Comparison of ENCODE assay signal across 8 cellular contexts in the genomic region with DNA sequence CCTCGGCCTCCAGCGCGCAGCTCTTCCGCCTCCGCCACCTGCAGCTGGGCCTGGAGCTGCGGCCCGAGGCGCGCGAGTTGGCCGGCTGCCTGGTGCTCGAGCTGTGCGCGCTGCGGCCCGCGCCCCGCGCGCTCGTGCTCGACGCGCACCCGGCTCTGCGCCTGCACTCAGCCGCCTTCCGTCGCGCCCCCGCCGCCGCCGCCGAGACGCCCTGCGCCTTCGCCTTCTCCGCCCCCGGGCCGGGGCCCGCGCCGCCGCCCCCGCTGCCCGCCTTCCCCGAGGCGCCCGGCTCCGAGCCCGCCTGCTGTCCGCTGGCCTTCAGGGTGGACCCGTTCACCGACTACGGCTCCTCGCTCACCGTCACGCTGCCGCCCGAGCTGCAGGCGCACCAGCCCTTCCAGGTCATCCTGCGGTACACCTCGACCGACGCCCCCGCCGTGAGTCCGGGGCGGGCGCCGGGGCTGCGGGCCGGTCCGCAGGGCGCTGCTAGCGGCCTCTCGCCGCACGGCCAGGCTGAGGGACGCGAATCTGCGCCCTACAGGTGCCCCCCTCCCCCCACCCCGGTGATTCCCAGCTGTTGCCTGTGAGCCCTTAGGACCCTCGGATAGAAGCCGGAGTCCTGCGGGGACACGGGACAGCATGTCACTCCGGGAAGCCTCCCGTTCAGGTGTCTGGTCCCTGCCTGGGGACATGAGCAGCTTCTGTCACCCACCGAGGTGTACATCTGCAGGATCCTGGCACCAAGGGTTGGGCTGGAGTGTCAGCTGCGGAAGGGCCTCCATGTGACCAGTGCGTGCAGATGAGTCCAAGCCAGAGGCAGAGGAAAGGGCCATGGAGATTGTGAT. TPM values are rescaled to one million over a fixed set of nuclear protein-coding genes. Genes with fewer than 3 reads are reported as not detected.
DNase-seq lines count a peak whose midpoint lies in the region; ATAC-seq, FAIRE-seq and TF ChIP-seq lines count a peak whose summit lies in the region.

No MANE protein-coding gene starts in this region.

- peak overlapping the region; percentile 96 to 98 for H3K27ac ChIP-seq in A549

- 6% methylated on average over 13 of the region's 93 CpGs for WGBS in A549 (ENCODE audit: missing lambda C conversion rate)

- DNase-seq in A549 (ENCODE audit: low read depth in 1 of 2, low spot score in 1 of 2) (peak in 1 of 2 experiments; percentile 48), GM12891 (ENCODE audit: insufficient read length, low spot score) (peak; percentile 68), OCI-M1 (lab: John Stamatoyannopoulos, UW) (peak; percentile 54), cardiac septum (ENCODE audit: low spot score) (peak; percentile 80), omental fat pad (ENCODE audit: low spot score) (peak; percentile 23)
- DNase-seq in activated naive CD8-positive, alpha-beta T cell treated with anti-CD3 and anti-CD28 coated beads, Interleukin-2, amount 10 ng/mL, durations not matched to agents 7 days and 5 days: peak; percentile 78

- no peaks in the 10 kb centered on the region for H3K9me3 ChIP-seq in A549

- H3K9me3 Mint-ChIP-seq in activated naive CD8-positive, alpha-beta T cell treated with anti-CD3 and anti-CD28 coated beads, Interleukin-2, amount 10 ng/mL, durations not matched to agents 7 days and 5 days: no peaks in the 10 kb centered on the region

- POLR2A ChIA-PET in A549 (lab: Yijun Ruan, JAX): interaction anchor here (0.7 to 2.1 kb wide), 3 partner anchors 11 to 316 kb away, joined by 7 to 12 read pairs (median 9); partner anchors contain the start of gene CAPN10
- POLR2A ChIA-PET in activated naive CD8-positive, alpha-beta T cell treated with anti-CD3 and anti-CD28 coated beads, Interleukin-2, amount 10 ng/mL, durations not matched to agents 7 days and 5 days (lab: Charles Lee): interaction anchor here (0.6 to 7.5 kb wide), 8 partner anchors 8 to 656 kb away, joined by 3 to 178 read pairs (median 5); partner anchors contain the start of genes CAPN10, DUSP28 and GPR35

- H3K4me3 ChIP-seq in A549: peak overlapping the region; percentile 76

- H3K27ac Mint-ChIP-seq in activated naive CD8-positive, alpha-beta T cell treated with anti-CD3 and anti-CD28 coated beads, Interleukin-2, amount 10 ng/mL, durations not matched to agents 7 days and 5 days: peak overlapping the region; percentile 81

- H3K4me3 Mint-ChIP-seq in activated naive CD8-positive, alpha-beta T cell treated with anti-CD3 and anti-CD28 coated beads, Interleukin-2, amount 10 ng/mL, durations not matched to agents 7 days and 5 days: peak overlapping the region; percentile 92

- TF ChIP-seq RAD21 in A549 (conservative IDR thresholded peaks at IDR 0.05 in 1 of 2, IDR thresholded peaks at IDR 0.05 in 1 of 2): no peak

- FAIRE-seq in A549 (lab: Jason Lieb, UNC): no peak
- peak; percentile 90 for FAIRE-seq in GM12891 (lab: Jason Lieb, UNC)

- CTCF ChIA-PET in A549 (lab: Yijun Ruan, JAX): interaction anchor here (0.6 to 1.5 kb wide), 7 partner anchors 9 to 1409 kb away, joined by 3 to 14 read pairs (median 4); partner anchors contain the start of gene CAPN10

- H3K4me2 ChIP-seq in A549: peak overlapping the region; percentile 91

- intact Hi-C loops in cardiac septum (cut with DNase I): loop anchor here (10.0 kb wide), 1 partner anchor 334 kb away; no protein-coding TSS in a partner anchor

- H3K4me1 Mint-ChIP-seq in activated naive CD8-positive, alpha-beta T cell treated with anti-CD3 and anti-CD28 coated beads, Interleukin-2, amount 10 ng/mL, durations not matched to agents 7 days and 5 days: peaks cover 38% of the 10 kb centered on the region

- H3K27me3 Mint-ChIP-seq in activated naive CD8-positive, alpha-beta T cell treated with anti-CD3 and anti-CD28 coated beads, Interleukin-2, amount 10 ng/mL, durations not matched to agents 7 days and 5 days: no peaks in the 10 kb centered on the region

- H3K4me1 ChIP-seq in A549: peaks cover 42% of the 10 kb centered on the region

- ATAC-seq in A549: peak in 1 of 2 experiments; percentile 5; a peak in 2 of 6 replicates
- ATAC-seq in HG03103 (IDR thresholded peaks at IDR 0.05; ENCODE audit: low read depth, unreplicated experiment): peak; percentile 20
- peak; percentile 1 for ATAC-seq in activated naive CD8-positive, alpha-beta T cell treated with anti-CD3 and anti-CD28 coated beads, Interleukin-2, amount 10 ng/mL, durations not matched to agents 7 days and 5 days (ENCODE audit: low read depth)
- ATAC-seq in omental fat pad (ENCODE audit: low FRiP score): peak; percentile 28
- ATAC-seq in HG02870 (IDR thresholded peaks at IDR 0.05; ENCODE audit: unreplicated experiment): no peak

- TF ChIP-seq POLR2A in A549 (IDR thresholded peaks at IDR 0.05; ENCODE audit: low read length): peak; percentile 47
- no peak for TF ChIP-seq POLR2A in GM12891 (IDR thresholded peaks at IDR 0.05; ENCODE audit: low read depth, low read length)

- peaks cover 11% of the 10 kb centered on the region for H3K36me3 Mint-ChIP-seq in activated naive CD8-positive, alpha-beta T cell treated with anti-CD3 and anti-CD28 coated beads, Interleukin-2, amount 10 ng/mL, durations not matched to agents 7 days and 5 days

- TF ChIP-seq EP300 in A549 (IDR thresholded peaks at IDR 0.05): no peak

- TF ChIP-seq CTCF in A549 (IDR thresholded peaks at IDR 0.05): no peak
- TF ChIP-seq CTCF in omental fat pad (IDR thresholded peaks at IDR 0.05): no peak

TF ChIP-seq in A549, 52 proteins besides CTCF, POLR2A, EP300 and RAD21 (continues in another document):
- TF ChIP-seq, protein P1, sequence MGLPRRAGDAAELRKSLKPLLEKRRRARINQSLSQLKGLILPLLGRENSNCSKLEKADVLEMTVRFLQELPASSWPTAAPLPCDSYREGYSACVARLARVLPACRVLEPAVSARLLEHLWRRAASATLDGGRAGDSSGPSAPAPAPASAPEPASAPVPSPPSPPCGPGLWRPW (IDR thresholded peaks at IDR 0.05): no peak

TF ChIP-seq in GM12891, 5 proteins besides CTCF, POLR2A, EP300 and RAD21 (continues in another document):
- TF ChIP-seq PAX5 (IDR thresholded peaks at IDR 0.05; ENCODE audit: insufficient read depth, low read length, severe bottlenecking) (no peak), TAF1 (IDR thresholded peaks at IDR 0.05; ENCODE audit: low read depth, low read length) (no peak), SPI1 (IDR thresholded peaks at IDR 0.05; ENCODE audit: low read depth, low read length) (no peak)

RNA-seq across cellular contexts. Expression of gene RNPEPL1, which starts 0.6 kb away (rescaled TPM):
- polyA plus RNA-seq in A549 (2011; rRNA removed) (9.2 and 20.0 TPM in 2 replicates), A549 (2017; fragmentation: RNase III; extraction: RNeasy Plus Mini Kit Qiagen cat#74134 plus additional on column Dnase treatment) (23.7 to 26.4 TPM (median 26.3 TPM) in 3 replicates)
- polyA plus RNA-seq in A549 (2012; cell fraction: cytosol; rRNA removed): 20.3 and 33.9 TPM in 2 replicates
- polyA plus RNA-seq in A549 (2012; cell fraction: nucleus; rRNA removed): 87.4 and 124 TPM in 2 replicates
- 24.9 and 34.2 TPM in 2 replicates for polyA minus RNA-seq in A549 (2011; rRNA and poly(A)+ RNA removed)
- 26.9 TPM for polyA plus RNA-seq in GM12891 (2012; ENCODE audit: low read depth, missing spikeins)
- 100 to 1,000 TPM; 124 TPM for total RNA-seq in activated naive CD8-positive, alpha-beta T cell treated with anti-CD3 and anti-CD28 coated beads, Interleukin-2, amount 10 ng/mL, durations not matched to agents 7 days and 5 days
- total RNA-seq in cardiac septum (73.8 TPM), omental fat pad (10 to 100 TPM; 41.6 to 97.4 (median 71.8) TPM)

RNA-seq across cellular contexts. Expression of gene DUSP28, which starts 8.7 kb away (rescaled TPM):
- polyA plus RNA-seq in A549 (2011; rRNA removed): 11.8 and 14.3 TPM in 2 replicates
- 6.8 and 8.6 TPM in 2 replicates for polyA plus RNA-seq in A549 (2012; cell fraction: cytosol; rRNA removed)
- 7.9 and 8.2 TPM in 2 replicates for polyA plus RNA-seq in A549 (2012; cell fraction: nucleus; rRNA removed)
- polyA plus RNA-seq in A549 (2017; fragmentation: RNase III; extraction: RNeasy Plus Mini Kit Qiagen cat#74134 plus additional on column Dnase treatment): 5.2 to 5.8 TPM (median 5.6 TPM) in 3 replicates
- polyA minus RNA-seq in A549 (2011; rRNA and poly(A)+ RNA removed): 5.4 and 6.1 TPM in 2 replicates
- 6.9 TPM for polyA plus RNA-seq in GM12891 (2012; ENCODE audit: low read depth, missing spikeins)
- total RNA-seq in activated naive CD8-positive, alpha-beta T cell treated with anti-CD3 and anti-CD28 coated beads, Interleukin-2, amount 10 ng/mL, durations not matched to agents 7 days and 5 days: 10 to 100 TPM; 12.3 to 13.8 TPM
- 9.7 TPM for total RNA-seq in cardiac septum
- 1 to 10 TPM; 3.3 to 5.5 (median 4.7) TPM for total RNA-seq in omental fat pad

RNA-seq across cellular contexts. Expression of gene ANKMY1, which starts 11.1 kb away (rescaled TPM):
- polyA plus RNA-seq in A549 (2011; rRNA removed) (16.5 and 18.9 TPM in 2 replicates), A549 (2017; fragmentation: RNase III; extraction: RNeasy Plus Mini Kit Qiagen cat#74134 plus additional on column Dnase treatment) (10.6 to 13.4 TPM (median 12.0 TPM) in 3 replicates)
- 19.6 and 22.0 TPM in 2 replicates for polyA plus RNA-seq in A549 (2012; cell fraction: cytosol; rRNA removed)
- polyA plus RNA-seq in A549 (2012; cell fraction: nucleus; rRNA removed): 52.7 and 56.8 TPM in 2 replicates
- 42.4 and 55.2 TPM in 2 replicates for polyA minus RNA-seq in A549 (2011; rRNA and poly(A)+ RNA removed)
- 8.3 TPM for polyA plus RNA-seq in GM12891 (2012; ENCODE audit: low read depth, missing spikeins)
- total RNA-seq in activated naive CD8-positive, alpha-beta T cell treated with anti-CD3 and anti-CD28 coated beads, Interleukin-2, amount 10 ng/mL, durations not matched to agents 7 days and 5 days: 10 to 100 TPM; 50.9 to 53.2 TPM
- total RNA-seq in cardiac septum (8.2 TPM), omental fat pad (10 to 100 TPM in 3 of 4 donors, 1 to 10 TPM in 1; 8.3 to 23.2 (median 16.7) TPM)

RNA-seq across cellular contexts. Expression of gene CAPN10, which starts 17.6 kb away (rescaled TPM):
- polyA plus RNA-seq in A549 (2011; rRNA removed): 8.4 and 9.5 TPM in 2 replicates
- 29.9 and 35.6 TPM in 2 replicates for polyA plus RNA-seq in A549 (2012; cell fraction: cytosol; rRNA removed)
- 89.6 and 119 TPM in 2 replicates for polyA plus RNA-seq in A549 (2012; cell fraction: nucleus; rRNA removed)
- polyA plus RNA-seq in A549 (2017; fragmentation: RNase III; extraction: RNeasy Plus Mini Kit Qiagen cat#74134 plus additional on column Dnase treatment): 15.8 to 17.7 TPM (median 15.9 TPM) in 3 replicates
- 7.1 and 8.4 TPM in 2 replicates for polyA minus RNA-seq in A549 (2011; rRNA and poly(A)+ RNA removed)
- 15.6 TPM for polyA plus RNA-seq in GM12891 (2012; ENCODE audit: low read depth, missing spikeins)
- total RNA-seq in activated naive CD8-positive, alpha-beta T cell treated with anti-CD3 and anti-CD28 coated beads, Interleukin-2, amount 10 ng/mL, durations not matched to agents 7 days and 5 days: 10 to 100 TPM; 72.3 to 74.2 TPM
- 24.3 TPM for total RNA-seq in cardiac septum
- total RNA-seq in omental fat pad: 10 to 100 TPM; 11.6 to 22.6 (median 17.7) TPM

RNA-seq across cellular contexts. Expression of gene GPR35, which starts 56.4 kb away (rescaled TPM):
- polyA plus RNA-seq in A549 (2011; rRNA removed): 0.65 and 1.3 TPM in 2 replicates
- polyA plus RNA-seq in A549 (2012; cell fraction: cytosol; rRNA removed): 1.2 and 1.6 TPM in 2 replicates
- polyA plus RNA-seq in A549 (2012; cell fraction: nucleus; rRNA removed): 9.5 and 11.4 TPM in 2 replicates
- 0.79 to 1.0 TPM (median 0.90 TPM) in 3 replicates for polyA plus RNA-seq in A549 (2017; fragmentation: RNase III; extraction: RNeasy Plus Mini Kit Qiagen cat#74134 plus additional on column Dnase treatment)
- polyA minus RNA-seq in A549 (2011; rRNA and poly(A)+ RNA removed): 0.70 and 1.1 TPM in 2 replicates
- polyA plus RNA-seq in GM12891 (2012; ENCODE audit: low read depth, missing spikeins): 1.6 TPM
- total RNA-seq in activated naive CD8-positive, alpha-beta T cell treated with anti-CD3 and anti-CD28 coated beads, Interleukin-2, amount 10 ng/mL, durations not matched to agents 7 days and 5 days: 10 to 100 TPM; 19.2 to 19.3 TPM
- 1.5 TPM for total RNA-seq in cardiac septum
- 1 to 10 TPM; 1.3 to 2.4 (median 1.9) TPM for total RNA-seq in omental fat pad
